Comparison of ENCODE assay signal across 18 cellular contexts in the genomic region with DNA sequence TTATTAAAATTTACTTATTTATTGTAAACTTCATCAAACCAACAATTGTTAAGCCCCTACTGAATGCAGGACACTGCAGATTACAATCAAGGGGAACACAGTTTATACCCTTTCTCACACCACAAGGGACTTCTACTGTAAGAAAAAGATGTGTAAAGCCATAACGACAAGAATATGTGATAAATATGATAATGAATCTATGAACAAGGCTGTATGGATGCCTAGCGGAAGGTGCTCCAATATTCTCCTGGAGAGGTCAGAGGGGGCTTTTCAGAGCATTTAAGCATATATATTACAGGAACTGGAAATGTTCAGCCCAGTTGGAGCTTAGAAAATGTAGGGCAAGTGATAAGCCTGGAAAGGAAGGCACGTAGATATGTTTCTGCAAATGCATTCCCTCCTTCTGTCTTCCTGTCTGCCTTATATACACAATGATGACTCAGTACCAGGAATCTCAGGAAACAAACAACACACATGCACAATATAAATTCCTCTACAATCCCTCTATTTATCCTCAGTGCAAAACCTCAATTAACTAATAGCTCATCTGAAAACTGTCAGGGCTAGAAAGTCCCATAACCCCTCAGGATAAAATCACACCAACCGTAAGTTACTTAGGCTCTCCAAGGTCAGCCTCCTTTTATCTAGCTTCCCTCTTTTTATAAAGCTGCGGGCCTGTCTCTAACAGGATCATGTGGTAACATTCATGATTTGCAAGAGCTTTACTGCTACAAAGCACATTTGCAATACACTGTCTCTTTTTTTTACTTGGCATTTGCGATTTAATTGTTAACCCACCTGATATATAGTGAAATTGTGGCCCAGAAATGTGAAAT.
DNase-seq lines count a peak whose midpoint lies in the region; ATAC-seq and TF ChIP-seq lines count a peak whose summit lies in the region.
"Had no signal": no experiment of that assay in that cellular context is flagged by ENCODE, and none has a peak within 500 bp of the region (broad histone marks: within the 10 kb centered on the region; RNA-seq: fewer than 3 reads in every experiment).

No MANE protein-coding gene starts in this region.

- intact Hi-C loops in head of caudate nucleus (cut with DNase I) = no loop called here

- no peak overlapping the region for H3K9ac ChIP-seq in endodermal cell (ENCODE audit: extremely low read depth, low read length, poor library complexity, severe bottlenecking)
- H3K9ac ChIP-seq: KMS-11 had no signal

- H3K9me3 Mint-ChIP-seq in endodermal cell = no peaks in the 10 kb centered on the region
- H3K9me3 Mint-ChIP-seq: natural killer cell, type B pancreatic cell had no signal

- CTCF ChIA-PET in AG04450 (lab: Charles Lee) = interaction anchor here (1.1 to 3.9 kb wide), 5 partner anchors 14 to 807 kb away, joined by 3 to 15 read pairs (median 3); no protein-coding TSS in a partner anchor

- no peaks in the 10 kb centered on the region for H3K27me3 ChIP-seq in AG04450 (ENCODE audit: control insufficient read depth, insufficient read depth, low read length)
- no peaks in the 10 kb centered on the region for H3K27me3 ChIP-seq in brain microvascular endothelial cell (replicated peaks)
- no peaks in the 10 kb centered on the region for H3K27me3 ChIP-seq in endodermal cell (ENCODE audit: control insufficient read depth, insufficient read depth, low read length, poor library complexity, severe bottlenecking)
- H3K27me3 ChIP-seq: body of pancreas had no signal

- no peak overlapping the region for H3K27ac ChIP-seq in AG04450 (ENCODE audit: low read depth, low read length)
- no peak overlapping the region for H3K27ac ChIP-seq in brain microvascular endothelial cell
- no peak overlapping the region for H3K27ac ChIP-seq in endodermal cell (ENCODE audit: low read depth, low read length)
- H3K27ac ChIP-seq: body of pancreas, KMS-11, SK-N-MC had no signal

- no peaks in the 10 kb centered on the region for H3K27me3 Mint-ChIP-seq in endodermal cell (ENCODE audit: insufficient read depth)
- H3K27me3 Mint-ChIP-seq: type B pancreatic cell had no signal

- H3K36me3 Mint-ChIP-seq in endodermal cell (ENCODE audit: low read depth) = peaks cover 2% of the 10 kb centered on the region
- H3K36me3 Mint-ChIP-seq: natural killer cell had no signal

- in situ Hi-C loops in brain microvascular endothelial cell (cut with HindIII; ENCODE audit: low pct_ligation_motif_present, low sequenced_read_pairs) = no loop called here

- no peak for ATAC-seq in GM21723 (IDR thresholded peaks at IDR 0.05; ENCODE audit: unreplicated experiment)
- ATAC-seq: body of pancreas, natural killer cell had no signal

- no peak overlapping the region for H3K27ac Mint-ChIP-seq in endodermal cell
- H3K27ac Mint-ChIP-seq: natural killer cell, type B pancreatic cell had no signal

- peaks cover 2% of the 10 kb centered on the region for H3K4me1 ChIP-seq in endodermal cell (ENCODE audit: control insufficient read depth, insufficient read depth, low read length)
- H3K4me1 ChIP-seq: body of pancreas had no signal

- peak; percentile 55 for DNase-seq in AG04450 (ENCODE audit: low read depth, low spot score)
- peak; percentile 52 for DNase-seq in HT-29 (ENCODE audit: low spot score)
- peak; percentile 37 for DNase-seq in brain microvascular endothelial cell
- peak; percentile 35 for DNase-seq in kidney glomerular epithelial cell (lab: John Stamatoyannopoulos, UW)
- no peak for DNase-seq in NCI-H1694 (lab: John Stamatoyannopoulos, UW)
- no peak for DNase-seq in endodermal cell
- DNase-seq in head of caudate nucleus = no peak
- DNase-seq: activated CD4-positive, CD25-positive, alpha-beta regulatory T cell treated with anti-CD3 and anti-CD28 coated beads, Interleukin-2, amount 50 U/mL, for 72 hours; activated T-cell treated with anti-CD3 and anti-CD28 coated beads, Interleukin-2, amount 50 U/mL, for 1 hour; AML-193; body of pancreas; natural killer cell; NCI-H2029 treated with DMSO at 0.1 percent for 48 hours; small intestine had no signal

- H3K4me1 Mint-ChIP-seq in endodermal cell = no peaks in the 10 kb centered on the region

- H3K9me3 ChIP-seq in AG04450 (ENCODE audit: control insufficient read depth, insufficient read depth, low read length) (no peaks in the 10 kb centered on the region), endodermal cell (ENCODE audit: control insufficient read depth, low read length) (no peaks in the 10 kb centered on the region)
- H3K9me3 ChIP-seq: body of pancreas had no signal

- H3K36me3 ChIP-seq in brain microvascular endothelial cell (replicated peaks) (no peaks in the 10 kb centered on the region), endodermal cell (ENCODE audit: control insufficient read depth, insufficient read depth, low read length) (peaks cover 4% of the 10 kb centered on the region)

- H3K4me3 ChIP-seq in AG04450 (ENCODE audit: low read depth, low read length) (no peak overlapping the region), brain microvascular endothelial cell (ENCODE audit: low read depth, low read length) (no peak overlapping the region), endodermal cell (ENCODE audit: low read length) (no peak overlapping the region)
- H3K4me3 ChIP-seq: body of pancreas, SK-N-MC had no signal

- TF ChIP-seq CTCF in AG04450 (IDR thresholded peaks at IDR 0.05; ENCODE audit: low read depth, low read length) = no peak
- no peak for TF ChIP-seq CTCF in brain microvascular endothelial cell (IDR thresholded peaks at IDR 0.05; ENCODE audit: low read depth, low read length, missing control alignments)
- no peak for TF ChIP-seq CTCF in endodermal cell (conservative IDR thresholded peaks at IDR 0.05)

- 94 to 96% methylated on average over 5 to 6 of the region's 6 CpGs for WGBS in endodermal cell (ENCODE audit: insufficient coverage in 1 of 2, insufficient read length in 1 of 2), 2 experiments

- POLR2A ChIA-PET in AG04450 (lab: Yijun Ruan, JAX) = interaction anchor here (1.2 to 1.3 kb wide), 2 partner anchors 57 to 807 kb away, joined by 4 to 5 read pairs; no protein-coding TSS in a partner anchor

- H3K4me3 Mint-ChIP-seq in endodermal cell = no peak overlapping the region
- H3K4me3 Mint-ChIP-seq: natural killer cell, type B pancreatic cell had no signal

Comparison
In these comparisons a context has a peak if more than half of its experiments do, and no peak if none do; other contexts are left out.
1. DNase-seq: peak in AG04450 (single experiment), HT-29 (single experiment), brain microvascular endothelial cell (single experiment) and kidney glomerular epithelial cell (single experiment); none in NCI-H1694 (single experiment), endodermal cell (single experiment) and head of caudate nucleus (0 of 42).